Comparison of ENCODE assay signal across 25 cellular contexts in the genomic region with DNA sequence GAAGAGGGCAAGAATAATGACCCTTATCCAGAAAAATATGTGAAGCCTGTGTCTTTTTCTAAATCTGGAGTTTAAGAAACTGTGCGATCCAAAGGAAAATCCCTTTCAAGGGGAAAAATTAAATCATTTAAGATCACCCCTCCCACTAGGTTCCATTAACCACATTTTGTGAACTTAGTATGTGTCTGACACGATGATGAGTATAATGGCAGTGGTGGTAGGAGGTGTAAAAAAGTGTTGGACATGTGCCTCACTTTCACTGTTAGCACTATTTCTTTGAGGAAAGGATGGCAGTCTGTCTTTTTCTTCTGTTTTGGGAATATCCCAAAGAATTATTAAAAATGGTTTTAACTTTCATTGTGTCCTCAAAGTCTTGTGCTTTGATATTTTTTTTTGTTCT.
"Had no signal": no experiment of that assay in that cellular context is flagged by ENCODE, and none has a peak within 500 bp of the region (broad histone marks: within the 10 kb centered on the region; RNA-seq: fewer than 3 reads in every experiment).

No MANE protein-coding gene starts in this region.

- H3K9me3 ChIP-seq: breast epithelium, MG63 had no signal

- H3K4me3 ChIP-seq: breast epithelium, MG63 had no signal

- H3K4me1 Mint-ChIP-seq: activated naive CD4-positive, alpha-beta T cell treated with anti-CD3 and anti-CD28 coated beads, Interleukin-2, amount 10 ng/mL, durations not matched to agents 7 days and 5 days had no signal

- H3K27me3 ChIP-seq: breast epithelium, MG63 had no signal

- H3K9me3 Mint-ChIP-seq: activated naive CD4-positive, alpha-beta T cell treated with anti-CD3 and anti-CD28 coated beads, Interleukin-2, amount 10 ng/mL, durations not matched to agents 7 days and 5 days; activated naive CD8-positive, alpha-beta T cell treated with anti-CD3 and anti-CD28 coated beads, Interleukin-2, amount 10 ng/mL, durations not matched to agents 7 days and 5 days; activated T-helper 2 cell treated with anti-CD3 and anti-CD28 coated beads, Interferon-gamma antibody, Interleukin-2, Interleukin-4, amounts not matched to agents 10 μg/mL and 5 μg/mL and 100 μg/mL, durations not matched to agents 14 hours and 24 hours and 36 hours; T-cell; T-helper 2 cell treated with Interferon-gamma antibody and Interleukin-4, amounts not matched to agents 5 μg/mL and 100 μg/mL, for 36 hours had no signal

- H3K4me3 Mint-ChIP-seq: activated naive CD4-positive, alpha-beta T cell treated with anti-CD3 and anti-CD28 coated beads, Interleukin-2, amount 10 ng/mL, durations not matched to agents 7 days and 5 days; activated naive CD8-positive, alpha-beta T cell treated with anti-CD3 and anti-CD28 coated beads, Interleukin-2, amount 10 ng/mL, durations not matched to agents 7 days and 5 days; T-cell; T-helper 2 cell treated with Interferon-gamma antibody and Interleukin-4, amounts not matched to agents 5 μg/mL and 100 μg/mL, for 36 hours had no signal

- H3K27ac ChIP-seq: breast epithelium had no signal

- H3K36me3 Mint-ChIP-seq: activated naive CD4-positive, alpha-beta T cell treated with anti-CD3 and anti-CD28 coated beads, Interleukin-2, amount 10 ng/mL, durations not matched to agents 7 days and 5 days; activated naive CD8-positive, alpha-beta T cell treated with anti-CD3 and anti-CD28 coated beads, Interleukin-2, amount 10 ng/mL, durations not matched to agents 7 days and 5 days; T-cell had no signal

- H3K36me3 ChIP-seq: breast epithelium, MG63 had no signal

- DNase-seq: activated CD4-positive, alpha-beta T cell treated with anti-CD3 and anti-CD28 coated beads for 48 hours; activated CD4-positive, alpha-beta T cell treated with anti-CD3 and anti-CD28 coated beads, Interleukin-2, amount 50 U/mL, for 48 hours; activated gamma-delta T cell treated with Interleukin-2 at 50 U/mL for 16 hours; activated naive CD4-positive, alpha-beta T cell treated with anti-CD3 and anti-CD28 coated beads, Interleukin-2, amount 10 ng/mL, durations not matched to agents 7 days and 5 days; activated naive CD8-positive, alpha-beta T cell treated with anti-CD3 and anti-CD28 coated beads, Interleukin-2, amount 10 ng/mL, durations not matched to agents 7 days and 5 days; activated T-cell treated with anti-CD3 and anti-CD28 coated beads for 4 hours; activated T-cell treated with anti-CD3 and anti-CD28 coated beads, Interleukin-2, amount 50 U/mL, for 48 hours; aorta; caudate nucleus; MG63; NCI-H1105; NCI-H1436; NCI-H1694 treated with DMSO at 0.1 percent for 48 hours; NCI-H2029 treated with DMSO at 0.1 percent for 48 hours; NCI-H345; NCI-H510A; NCI-H526 treated with DMSO at 0.1 percent for 48 hours; NCI-H82; NK-92 treated with Interleukin-12 subunit alpha and Interleukin-12 subunit beta, amount 100 ng/mL, for 24 hours; SIG-M5; T-cell had no signal

- ATAC-seq: activated CD4-positive, CD25-positive, alpha-beta regulatory T cell treated with anti-CD3 and anti-CD28 coated beads, Interleukin-2, amount 50 U/mL, for 24 hours; T-cell had no signal

- H3K4me1 ChIP-seq: breast epithelium had no signal

- H3K27me3 Mint-ChIP-seq: activated naive CD4-positive, alpha-beta T cell treated with anti-CD3 and anti-CD28 coated beads, Interleukin-2, amount 10 ng/mL, durations not matched to agents 7 days and 5 days; activated naive CD8-positive, alpha-beta T cell treated with anti-CD3 and anti-CD28 coated beads, Interleukin-2, amount 10 ng/mL, durations not matched to agents 7 days and 5 days; T-cell had no signal

- H3K27ac Mint-ChIP-seq: activated naive CD4-positive, alpha-beta T cell treated with anti-CD3 and anti-CD28 coated beads, Interleukin-2, amount 10 ng/mL, durations not matched to agents 7 days and 5 days; activated naive CD8-positive, alpha-beta T cell treated with anti-CD3 and anti-CD28 coated beads, Interleukin-2, amount 10 ng/mL, durations not matched to agents 7 days and 5 days; activated T-helper 2 cell treated with anti-CD3 and anti-CD28 coated beads, Interferon-gamma antibody, Interleukin-2, Interleukin-4, amounts not matched to agents 10 μg/mL and 5 μg/mL and 100 μg/mL, durations not matched to agents 14 hours and 24 hours and 36 hours; T-cell; T-helper 2 cell treated with Interferon-gamma antibody and Interleukin-4, amounts not matched to agents 5 μg/mL and 100 μg/mL, for 36 hours had no signal
